Comparison of ENCODE assay signal across 15 cellular contexts in the genomic region with DNA sequence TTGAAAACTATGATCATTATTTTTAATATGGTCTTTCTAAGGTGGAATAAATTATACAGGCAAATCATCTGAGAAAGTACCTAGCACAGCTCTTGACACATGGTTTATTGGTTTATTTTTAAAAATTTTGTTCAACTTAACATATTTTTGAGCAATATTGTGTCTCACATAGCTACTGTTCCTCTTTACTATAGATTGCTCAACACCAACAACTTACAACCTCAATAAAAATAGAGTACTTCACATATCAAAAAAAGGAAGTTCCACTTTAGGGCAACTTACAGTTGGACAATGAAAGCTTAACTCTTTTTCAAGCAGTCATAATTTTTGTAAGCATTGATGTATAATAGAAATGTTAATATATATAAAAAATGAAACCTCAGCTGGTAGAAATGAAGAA.
"Had no signal": no experiment of that assay in that cellular context is flagged by ENCODE, and none has a peak within 500 bp of the region (broad histone marks: within the 10 kb centered on the region; RNA-seq: fewer than 3 reads in every experiment).

No MANE protein-coding gene starts in this region.

- DNase-seq: activated CD4-positive, alpha-beta T cell treated with anti-CD3 and anti-CD28 coated beads, Interleukin-2, amount 10 ng/mL, durations not matched to agents 7 days and 5 days; activated CD8-positive, alpha-beta memory T cell treated with anti-CD3 and anti-CD28 coated beads, Interleukin-2, amount 50 U/mL, for 48 hours; activated naive CD4-positive, alpha-beta T cell; cerebellar nuclear complex; effector CD8-positive, alpha-beta T cell; esophagus squamous epithelium; hippocampal formation; kidney; left ventricle myocardium inferior; mucosa of descending colon; naive thymus-derived CD8-positive, alpha-beta T cell; stimulated activated CD4-positive, alpha-beta T cell treated with anti-CD3 and anti-CD28 coated beads, Interleukin-1b, Interleukin-23, amount 100 ng/mL, for 48 hours had no signal

- ATAC-seq: mucosa of descending colon; naive thymus-derived CD8-positive, alpha-beta T cell; stimulated activated effector memory CD8-positive, alpha-beta T cell treated with anti-CD3 and anti-CD28 coated beads, Interleukin-12 subunit alpha, Interleukin-12 subunit beta, amount 100 ng/mL, for 72 hours had no signal

- H3K4me3 ChIP-seq: ascending aorta, breast epithelium, esophagus squamous epithelium, left ventricle myocardium inferior, mucosa of descending colon had no signal
